In the genomic region with DNA sequence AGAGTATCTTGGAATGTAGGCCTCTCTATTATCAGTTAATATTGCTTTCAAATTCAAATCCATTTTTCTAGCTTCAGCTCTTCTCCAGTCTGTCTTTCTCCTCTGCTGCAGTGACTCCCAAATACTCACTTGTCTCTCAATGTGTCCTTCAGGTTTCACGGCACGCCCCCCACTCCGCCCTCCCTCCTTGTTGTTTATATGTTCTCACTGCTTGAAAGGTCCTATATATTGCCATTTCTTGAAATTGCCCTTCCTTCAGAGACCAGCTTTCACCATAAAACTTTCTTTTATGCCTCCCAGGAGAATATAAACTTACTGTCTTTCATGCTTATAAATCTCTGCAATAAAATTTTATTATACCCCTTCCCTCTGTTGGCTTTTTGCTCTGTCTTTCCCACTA, we compare ENCODE assay signal across 23 cellular contexts.
"Had no signal": no experiment of that assay in that cellular context is flagged by ENCODE, and none has a peak within 500 bp of the region (broad histone marks: within the 10 kb centered on the region; RNA-seq: fewer than 3 reads in every experiment).

No MANE protein-coding gene starts in this region.

- DNase-seq: cortex of kidney; effector CD8-positive, alpha-beta T cell; effector memory CD8-positive, alpha-beta T cell; endodermal cell; erythroblast; esophagus squamous epithelium; foreskin fibroblast; foreskin melanocyte; gastrocnemius medialis; glutamatergic neuron; head of caudate nucleus; heart right ventricle; hippocampal formation; left cardiac atrium; left lung; left ventricle myocardium superior; lower lobe of right lung; mesenchymal stem cell; naive thymus-derived CD4-positive, alpha-beta T cell had no signal

- H3K4me1 Mint-ChIP-seq: mesothelial cell of epicardium; naive thymus-derived CD4-positive, alpha-beta T cell had no signal

- H3K27ac Mint-ChIP-seq: dendritic cell treated with granulocyte-macrophage colony-stimulating factor and Interleukin-4, amounts not matched to agents 40 ng/mL and 50 ng/mL, for 4 days; effector memory CD8-positive, alpha-beta T cell; endodermal cell; mesothelial cell of epicardium; naive thymus-derived CD4-positive, alpha-beta T cell had no signal

- H3K36me3 ChIP-seq: esophagus squamous epithelium, gastrocnemius medialis, heart right ventricle, left lung, lower lobe of right lung had no signal

- H3K27me3 ChIP-seq: esophagus squamous epithelium, gastrocnemius medialis, left lung had no signal

- H3K36me3 Mint-ChIP-seq: mesothelial cell of epicardium; naive thymus-derived CD4-positive, alpha-beta T cell had no signal

- H3K27me3 Mint-ChIP-seq: dendritic cell treated with granulocyte-macrophage colony-stimulating factor and Interleukin-4, amounts not matched to agents 40 ng/mL and 50 ng/mL, for 4 days; effector memory CD8-positive, alpha-beta T cell; naive thymus-derived CD4-positive, alpha-beta T cell had no signal

- H3K4me3 ChIP-seq: esophagus squamous epithelium, gastrocnemius medialis, heart right ventricle, left lung, lower lobe of right lung had no signal

- H3K9me3 Mint-ChIP-seq: dendritic cell treated with granulocyte-macrophage colony-stimulating factor and Interleukin-4, amounts not matched to agents 40 ng/mL and 50 ng/mL, for 4 days; mesothelial cell of epicardium had no signal

- H3K27ac ChIP-seq: epithelial cell of prostate, esophagus squamous epithelium, gastrocnemius medialis, heart right ventricle, left lung, lower lobe of right lung had no signal

- H3K9me3 ChIP-seq: esophagus squamous epithelium, gastrocnemius medialis, heart right ventricle, left lung, lower lobe of right lung had no signal

- H3K4me1 ChIP-seq: esophagus squamous epithelium, gastrocnemius medialis, heart right ventricle, left lung, lower lobe of right lung had no signal

- H3K4me3 Mint-ChIP-seq: dendritic cell treated with granulocyte-macrophage colony-stimulating factor and Interleukin-4, amounts not matched to agents 40 ng/mL and 50 ng/mL, for 4 days; effector memory CD8-positive, alpha-beta T cell; endodermal cell; mesothelial cell of epicardium; naive thymus-derived CD4-positive, alpha-beta T cell had no signal

- ATAC-seq: effector memory CD8-positive, alpha-beta T cell; esophagus mucosa; gastrocnemius medialis; heart right ventricle; left cardiac atrium; left lung; left ventricle myocardium superior; lower lobe of right lung; naive thymus-derived CD4-positive, alpha-beta T cell had no signal
